Comparison of ENCODE assay signal across 23 cellular contexts in the genomic region with DNA sequence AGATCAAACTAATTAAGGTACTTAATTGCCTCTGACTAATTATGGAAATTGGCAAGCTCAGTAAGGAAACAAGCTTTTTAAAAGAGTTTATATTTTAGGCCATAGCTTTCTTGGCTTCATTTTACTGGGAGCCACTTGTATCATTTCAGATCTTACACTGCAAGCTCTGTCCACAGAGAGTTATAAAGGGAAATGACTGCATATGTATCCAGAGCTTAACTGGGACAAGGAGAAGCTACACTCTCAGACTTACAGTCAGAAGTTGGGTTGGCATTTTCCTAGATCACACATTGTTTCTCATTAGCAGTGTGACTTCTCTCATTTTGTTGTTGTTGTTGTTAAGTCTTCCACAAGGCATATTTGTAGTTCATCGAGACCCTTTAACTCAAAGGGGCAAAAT.
"Had no signal": no experiment of that assay in that cellular context is flagged by ENCODE, and none has a peak within 500 bp of the region (broad histone marks: within the 10 kb centered on the region; RNA-seq: fewer than 3 reads in every experiment).

No MANE protein-coding gene starts in this region.

- ATAC-seq: activated CD8-positive, alpha-beta memory T cell treated with anti-CD3 and anti-CD28 coated beads, Interleukin-2, amount 10 ng/mL, durations not matched to agents 7 days and 5 days; T-cell had no signal

- H3K27ac ChIP-seq: breast epithelium, Peyer's patch, RWPE1 had no signal

- H3K4me1 ChIP-seq: breast epithelium, Peyer's patch had no signal

- H3K27me3 ChIP-seq: breast epithelium, Peyer's patch had no signal

- H3K36me3 ChIP-seq: breast epithelium, Peyer's patch had no signal

- H3K4me3 ChIP-seq: breast epithelium, Peyer's patch had no signal

- DNase-seq: activated B cell treated with CpG ODN at 0.5 μM for 24 hours; activated CD4-positive, alpha-beta T cell treated with anti-CD3 and anti-CD28 coated beads for 1 hour; activated CD4-positive, alpha-beta T cell treated with anti-CD3 and anti-CD28 coated beads, Interleukin-2, amount 10 ng/mL, durations not matched to agents 24 days and 14 days; activated CD4-positive, alpha-beta T cell treated with anti-CD3 and anti-CD28 coated beads, Interleukin-2, amount 50 U/mL, for 48 hours; activated CD8-positive, alpha-beta memory T cell treated with anti-CD3 and anti-CD28 coated beads, Interleukin-2, amount 10 ng/mL, durations not matched to agents 7 days and 5 days; activated effector memory CD4-positive, alpha-beta T cell treated with Interleukin-2 at 50 U/mL for 16 hours; activated naive CD4-positive, alpha-beta T cell; activated T-cell treated with anti-CD3 and anti-CD28 coated beads, Interleukin-2, amount 50 U/mL, for 24 hours; aorta; Karpas-422; MM.1S; NCI-H1105 treated with DMSO at 0.1 percent for 48 hours; NCI-H1436 treated with DMSO at 0.1 percent for 48 hours; NCI-H187; NCI-H2081; NCI-H510A treated with DMSO at 0.1 percent for 48 hours; Peyer's patch; SHP77 treated with DMSO at 0.1 percent for 48 hours; T-cell; T-helper 2 cell; T1000 had no signal
